11 cellular contexts compared by ENCODE assay signal in genomic region chr16:76378020-76378419, GRCh38.
"Had no signal": no experiment of that assay in that cellular context is flagged by ENCODE, and none has a peak within 500 bp of the region (broad histone marks: within the 10 kb centered on the region; RNA-seq: fewer than 3 reads in every experiment).

No MANE protein-coding gene starts in this region.

- FAIRE-seq: H1, H54 had no signal

- H3K4me1 ChIP-seq: HAP-1 had no signal

- H3K9ac ChIP-seq: GM23248 had no signal

- H3K4me3 ChIP-seq: GM23248, GM23338, HAP-1 had no signal

- H3K4me2 ChIP-seq: GM23338 had no signal

- ATAC-seq: GM23338, HCT116 had no signal

- H3K36me3 ChIP-seq: HAP-1 had no signal

- H3K27ac ChIP-seq: GM23248 had no signal

- H3K9me3 ChIP-seq: HAP-1 had no signal

- DNase-seq: GM23248, GOT3, H7, H9, HCEC 1CT, HFFc6 had no signal

- H2AFZ ChIP-seq: GM23248, GM23338 had no signal
